8 cellular contexts compared by ENCODE assay signal in the genomic region with DNA sequence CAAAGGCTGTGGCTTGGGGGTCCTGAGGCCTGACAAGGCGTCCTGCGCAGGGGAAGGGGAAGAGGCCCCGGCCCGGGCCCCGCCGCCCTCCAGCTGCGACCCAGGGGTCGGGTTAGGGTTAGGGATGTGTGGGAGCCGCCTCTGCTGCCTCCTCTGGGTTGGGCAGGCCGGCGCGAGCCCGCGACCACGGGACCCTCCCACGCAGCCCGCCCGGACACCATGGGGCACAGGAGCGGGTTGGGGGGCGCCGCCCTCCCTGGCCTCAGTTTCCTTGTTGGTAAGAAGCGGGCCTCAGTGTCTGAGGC. TPM values are rescaled to one million over a fixed set of nuclear protein-coding genes. Genes with fewer than 3 reads are reported as not detected.
DNase-seq lines count a peak whose midpoint lies in the region; ATAC-seq and TF ChIP-seq lines count a peak whose summit lies in the region.

No MANE protein-coding gene starts in this region.

- peak overlapping the region; percentile 87 for H3K4me3 ChIP-seq in thoracic aorta

- H3K4me1 Mint-ChIP-seq in activated naive CD8-positive, alpha-beta T cell treated with anti-CD3 and anti-CD28 coated beads for 36 hours = peaks cover 11% of the 10 kb centered on the region
- H3K4me1 Mint-ChIP-seq in immature natural killer cell = peaks cover 8 to 15% of the 10 kb centered on the region in 2 donors

- peaks cover 17% of the 10 kb centered on the region for H3K36me3 ChIP-seq in thoracic aorta

- peak overlapping the region; percentile 42 for H3K27ac Mint-ChIP-seq in activated naive CD8-positive, alpha-beta T cell treated with anti-CD3 and anti-CD28 coated beads for 36 hours
- H3K27ac Mint-ChIP-seq in immature natural killer cell = peak overlapping the region in 1 of 6 donors; percentile 58

- H3K36me3 Mint-ChIP-seq in activated naive CD8-positive, alpha-beta T cell treated with anti-CD3 and anti-CD28 coated beads for 36 hours = peaks cover 5% of the 10 kb centered on the region
- H3K36me3 Mint-ChIP-seq in immature natural killer cell = peaks cover 0 to 7% (median 0%) of the 10 kb centered on the region in 3 donors

- peak overlapping the region; percentile 80 for H3K4me3 Mint-ChIP-seq in activated naive CD8-positive, alpha-beta T cell treated with anti-CD3 and anti-CD28 coated beads for 36 hours
- H3K4me3 Mint-ChIP-seq in immature natural killer cell = peak overlapping the region; percentile 69 to 82 (median 76)

- H3K9me3 ChIP-seq in thoracic aorta = no peaks in the 10 kb centered on the region

- H3K27me3 Mint-ChIP-seq in activated naive CD8-positive, alpha-beta T cell treated with anti-CD3 and anti-CD28 coated beads for 36 hours = no peaks in the 10 kb centered on the region
- H3K27me3 Mint-ChIP-seq in immature natural killer cell (ENCODE audit: low read depth in 3 of 3) = peaks cover 0 to 4% (median 1%) of the 10 kb centered on the region in 3 donors

- ATAC-seq in HG02642 (IDR thresholded peaks at IDR 0.05; ENCODE audit: poor library complexity, unreplicated experiment) (peak; percentile 12), thoracic aorta (ENCODE audit: insufficient number of reproducible peaks, low FRiP score, low read depth) (no peak), GM18861 (IDR thresholded peaks at IDR 0.05; ENCODE audit: unreplicated experiment) (no peak), GM19463 (IDR thresholded peaks at IDR 0.05; ENCODE audit: unreplicated experiment) (no peak)

- peaks cover 8 to 11% of the 10 kb centered on the region in 2 donors for H3K4me1 ChIP-seq in thoracic aorta (ENCODE audit: control insufficient read depth in 1 of 2, low read depth in 2 of 2)

- no peak overlapping the region for H3K27ac ChIP-seq in thoracic aorta

- DNase-seq in CD1c-positive myeloid dendritic cell (ENCODE audit: extremely low spot score) (peak; percentile 28), immature natural killer cell (no peak), thoracic aorta (ENCODE audit: low spot score) (no peak), A172 (ENCODE audit: low spot score) (no peak)
- DNase-seq in activated naive CD8-positive, alpha-beta T cell treated with anti-CD3 and anti-CD28 coated beads for 36 hours = no peak

- no peaks in the 10 kb centered on the region for H3K9me3 Mint-ChIP-seq in activated naive CD8-positive, alpha-beta T cell treated with anti-CD3 and anti-CD28 coated beads for 36 hours
- no peaks in the 10 kb centered on the region for H3K9me3 Mint-ChIP-seq in immature natural killer cell

- H3K27me3 ChIP-seq in thoracic aorta (replicated peaks; ENCODE audit: insufficient read depth) = no peaks in the 10 kb centered on the region

- no peak for TF ChIP-seq CTCF in thoracic aorta (IDR thresholded peaks at IDR 0.05)

RNA-seq across cellular contexts. Expression of a gene that starts 0.4 kb away (rescaled TPM):
- total RNA-seq in activated naive CD8-positive, alpha-beta T cell treated with anti-CD3 and anti-CD28 coated beads for 36 hours = 10 to 100 TPM; 18.3 to 19.8 TPM
- 10 to 100 TPM in 2 of 3 donors, 1 to 10 TPM in 1; 4.6 to 25.5 (median 17.5) TPM for polyA plus RNA-seq in immature natural killer cell
- 10 to 100 TPM; 27.0 to 30.3 TPM for total RNA-seq in thoracic aorta
- total RNA-seq in A172 (2014; rRNA removed; shearing (Covaris generic)) = 45.1 and 47.5 TPM in 2 replicates

RNA-seq across cellular contexts. Expression of a gene that starts 13.5 kb away (rescaled TPM):
- 10 to 100 TPM; 22.9 to 24.4 TPM for total RNA-seq in activated naive CD8-positive, alpha-beta T cell treated with anti-CD3 and anti-CD28 coated beads for 36 hours
- polyA plus RNA-seq in immature natural killer cell = 10 to 100 TPM in 1 of 3 donors, 1 to 10 TPM in 2; 6.4 to 12.0 (median 9.1) TPM
- 1 to 10 TPM; 6.4 to 8.1 TPM for total RNA-seq in thoracic aorta
- total RNA-seq in A172 (2014; rRNA removed; shearing (Covaris generic)) = 15.0 and 25.3 TPM in 2 replicates

RNA-seq across cellular contexts. Expression of a gene that starts 14.2 kb away (rescaled TPM):
- 1 to 10 TPM; 6.5 to 8.1 TPM for total RNA-seq in activated naive CD8-positive, alpha-beta T cell treated with anti-CD3 and anti-CD28 coated beads for 36 hours
- 1 to 10 TPM in 2 of 3 donors, under 1 TPM in 1; 0.34 to 1.7 (median 1.4) TPM for polyA plus RNA-seq in immature natural killer cell
- total RNA-seq in thoracic aorta = under 1 TPM; 0.92 to 0.95 TPM
- 2.1 and 4.0 TPM in 2 replicates for total RNA-seq in A172 (2014; rRNA removed; shearing (Covaris generic))

RNA-seq across cellular contexts. Expression of a gene that starts 19.5 kb away (rescaled TPM):
- 10 to 100 TPM; 37.3 to 40.1 TPM for total RNA-seq in activated naive CD8-positive, alpha-beta T cell treated with anti-CD3 and anti-CD28 coated beads for 36 hours
- polyA plus RNA-seq in immature natural killer cell = 100 to 1,000 TPM in 1 of 3 donors, 10 to 100 TPM in 2; 71.7 to 110 (median 94.1) TPM
- 10 to 100 TPM; 29.7 to 46.7 TPM for total RNA-seq in thoracic aorta
- total RNA-seq in A172 (2014; rRNA removed; shearing (Covaris generic)) = 83.8 and 94.2 TPM in 2 replicates

RNA-seq across cellular contexts. Expression of a gene that starts 20.1 kb away (rescaled TPM):
- not detected for total RNA-seq in activated naive CD8-positive, alpha-beta T cell treated with anti-CD3 and anti-CD28 coated beads for 36 hours
- polyA plus RNA-seq in immature natural killer cell = not detected
- 1 to 10 TPM in 1 of 2 donors, not detected in 1; 1.3 TPM for total RNA-seq in thoracic aorta
- total RNA-seq in A172 (2014; rRNA removed; shearing (Covaris generic)) = 6.5 and 7.6 TPM in 2 replicates
